ENCODE assay signal across 22 cellular contexts in the genomic region with DNA sequence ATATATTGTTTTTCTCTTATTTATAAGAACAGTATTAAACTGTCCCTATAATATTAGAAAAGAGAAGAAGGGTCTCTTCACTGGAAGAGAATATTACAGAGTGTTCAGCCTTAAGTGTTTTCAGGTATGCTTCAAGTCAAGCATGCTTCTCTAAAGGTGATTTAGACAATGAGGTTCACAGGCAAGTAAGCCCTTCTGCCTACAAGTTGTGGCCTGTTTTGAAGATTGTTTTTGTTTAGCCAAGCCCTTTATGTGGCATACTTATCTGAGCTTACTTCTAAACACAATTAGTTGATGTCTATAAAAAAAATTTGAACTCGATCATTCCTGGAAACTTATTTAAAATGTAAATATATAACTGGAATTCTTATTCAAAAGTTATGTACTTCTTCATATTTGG.
DNase-seq lines count a peak whose midpoint lies in the region; ATAC-seq, FAIRE-seq and TF ChIP-seq lines count a peak whose summit lies in the region.
"Had no signal": no experiment of that assay in that cellular context is flagged by ENCODE, and none has a peak within 500 bp of the region (broad histone marks: within the 10 kb centered on the region; RNA-seq: fewer than 3 reads in every experiment).

No MANE protein-coding gene starts in this region.

- no peaks in the 10 kb centered on the region for H3K79me2 ChIP-seq in mammary epithelial cell (ENCODE audit: insufficient read depth, low read length)

- no peaks in the 10 kb centered on the region for H4K20me1 ChIP-seq in mammary epithelial cell (ENCODE audit: insufficient read depth, low read length)
- H4K20me1 ChIP-seq: BLaER1 treated with 17β-estradiol and CSF1 and Interleukin-3, amounts not matched to agents 10 nM and 100 nM had no signal

- H3K4me2 ChIP-seq in mammary epithelial cell (ENCODE audit: insufficient read depth, low read depth, low read length) = no peak overlapping the region
- H3K4me2 ChIP-seq: A549; BLaER1 treated with 17β-estradiol and CSF1 and Interleukin-3, amounts not matched to agents 10 nM and 100 nM had no signal

- H3K4me1 ChIP-seq in mammary epithelial cell (ENCODE audit: insufficient read depth, low read length) (no peaks in the 10 kb centered on the region), breast epithelium (no peaks in the 10 kb centered on the region)
- H3K4me1 ChIP-seq: A549, Caco-2 had no signal

- 22% methylated on average over 1 of the region's 1 CpG for WGBS in mammary epithelial cell (ENCODE audit: low coverage, missing lambda C conversion rate)

- dilution Hi-C loops in mammary epithelial cell (cut with HindIII; ENCODE audit: low sequenced_read_pairs) = no loop called here

- in situ Hi-C loops in mammary epithelial cell (cut with MboI; ENCODE audit: low sequenced_read_pairs in 2 of 2) = no loop called here

- no peak for TF ChIP-seq POLR2A in breast epithelium (IDR thresholded peaks at IDR 0.05)

- H3K9ac ChIP-seq in mammary epithelial cell (ENCODE audit: insufficient read depth, low read length) = no peak overlapping the region
- H3K9ac ChIP-seq: BLaER1 treated with 17β-estradiol and CSF1 and Interleukin-3, amounts not matched to agents 10 nM and 100 nM had no signal

- H3K27me3 ChIP-seq in mammary epithelial cell (ENCODE audit: insufficient read depth, low read length) = no peaks in the 10 kb centered on the region
- no peaks in the 10 kb centered on the region for H3K27me3 ChIP-seq in breast epithelium
- H3K27me3 ChIP-seq in bronchial epithelial cell (ENCODE audit: control insufficient read depth, insufficient read depth, low read length) = no peaks in the 10 kb centered on the region
- H3K27me3 ChIP-seq: BLaER1 treated with 17β-estradiol and CSF1 and Interleukin-3, amounts not matched to agents 10 nM and 100 nM had no signal

- H3K27ac ChIP-seq in mammary epithelial cell (ENCODE audit: insufficient read depth, low read depth, low read length) (no peak overlapping the region), breast epithelium (no peak overlapping the region), epithelial cell of prostate (no peak overlapping the region)
- H3K27ac ChIP-seq: 22Rv1; A549; BLaER1 treated with 17β-estradiol and CSF1 and Interleukin-3, amounts not matched to agents 10 nM and 100 nM; C4-2B had no signal

- H3K4me3 ChIP-seq in mammary epithelial cell (replicated peaks in 1 of 3; ENCODE audit: insufficient read depth in 1 of 3, low read depth in 2 of 3, low read length in 3 of 3) (no peak overlapping the region), breast epithelium (no peak overlapping the region), bronchial epithelial cell (ENCODE audit: low read depth, low read length) (no peak overlapping the region)
- H3K4me3 ChIP-seq: A549; BLaER1 treated with 17β-estradiol and CSF1 and Interleukin-3, amounts not matched to agents 10 nM and 100 nM had no signal

- H3K9me3 ChIP-seq in mammary epithelial cell (replicated peaks; ENCODE audit: insufficient read depth, low read length) (no peaks in the 10 kb centered on the region), breast epithelium (peaks cover 0 to 1% of the 10 kb centered on the region in 2 donors)
- H3K9me3 ChIP-seq: A549, Caco-2 had no signal

- BruUV-seq in mammary epithelial cell (replicated peaks; lab: Mats Ljungman, UMichigan) = no TSS peak

- no peak overlapping the region for H2AFZ ChIP-seq in mammary epithelial cell (ENCODE audit: low read depth, low read length)

- DNase-seq in mammary epithelial cell = peak; percentile 21
- DNase-seq in breast epithelium (ENCODE audit: low spot score in 2 of 2) = no peak
- peak; percentile 36 for DNase-seq in bronchial epithelial cell (ENCODE audit: low read depth)
- peak; percentile 24 for DNase-seq in epithelial cell of prostate (ENCODE audit: low read depth, low spot score)
- no peak for DNase-seq in NCI-H2029 treated with DMSO at 0.1 percent for 48 hours (lab: John Stamatoyannopoulos, UW)
- DNase-seq in cerebellar cortex (ENCODE audit: low spot score) = no peak
- DNase-seq: AML-193; Caco-2; Calu3; CD4-positive, alpha-beta T cell; CD8-positive, alpha-beta T cell; DMS79 treated with DMSO at 0.1 percent for 48 hours; GF-D8 had no signal

- ATAC-seq in GM19455 (IDR thresholded peaks at IDR 0.05; ENCODE audit: unreplicated experiment) = no peak
- ATAC-seq: A549; CD8-positive, alpha-beta T cell had no signal

- FAIRE-seq in bronchial epithelial cell (lab: Jason Lieb, UNC) = no peak
- FAIRE-seq: A549, D721Med, G401.6, GM12891, GM19239 had no signal

- intact Hi-C loops in mammary epithelial cell (cut with micrococcal nuclease) = no loop called here
- intact Hi-C loops in breast epithelium (cut with DNase I; ENCODE audit: low total_unique reads) = no loop called here

- H3K36me3 ChIP-seq in mammary epithelial cell (ENCODE audit: insufficient read depth, low read length) (no peaks in the 10 kb centered on the region), breast epithelium (no peaks in the 10 kb centered on the region), bronchial epithelial cell (ENCODE audit: control insufficient read depth, insufficient read depth, low read length) (no peaks in the 10 kb centered on the region)
- H3K36me3 ChIP-seq: BLaER1 treated with 17β-estradiol and CSF1 and Interleukin-3, amounts not matched to agents 10 nM and 100 nM had no signal

- TF ChIP-seq CTCF in mammary epithelial cell (conservative IDR thresholded peaks at IDR 0.05 in 1 of 2, IDR thresholded peaks at IDR 0.05 in 1 of 2; ENCODE audit: extremely low read depth in 1 of 2, insufficient read depth in 1 of 2, low read depth in 1 of 2, low read length in 2 of 2) (no peak), breast epithelium (IDR thresholded peaks at IDR 0.05) (no peak), bronchial epithelial cell (IDR thresholded peaks at IDR 0.05; ENCODE audit: insufficient read depth, low read length, severe bottlenecking) (no peak)

- CTCF ChIA-PET in mammary epithelial cell (lab: Charles Lee; ENCODE audit: low non-redundant PET) = no interaction called here

Comparison
In these comparisons a context has a peak if more than half of its experiments do, and no peak if none do; other contexts are left out.
1. DNase-seq: peak in mammary epithelial cell (single experiment), bronchial epithelial cell (single experiment) and epithelial cell of prostate (single experiment); none in breast epithelium (0 of 2), NCI-H2029 treated with DMSO at 0.1 percent for 48 hours (single experiment) and cerebellar cortex (single experiment).